8 cellular contexts compared by ENCODE assay signal in genomic region chr11:820655-821512, GRCh38. TPM values are rescaled to one million over a fixed set of nuclear protein-coding genes. Genes with fewer than 3 reads are reported as not detected.
DNase-seq lines count a peak whose midpoint lies in the region; ATAC-seq and TF ChIP-seq lines count a peak whose summit lies in the region.

No MANE protein-coding gene starts in this region.

- peaks cover 34% of the 10 kb centered on the region for H3K4me1 Mint-ChIP-seq in CD14-positive monocyte

- H3K27ac ChIP-seq in MM.1S (ENCODE audit: low read length) (no peak overlapping the region), lung (ENCODE audit: low read depth in 1 of 2, low read length in 1 of 2) (peak overlapping the region; percentile 94 to 95), upper lobe of left lung (peak overlapping the region; percentile 96 to 100 (median 98))

- H3K27me3 ChIP-seq in MM.1S (replicated peaks; ENCODE audit: insufficient read depth, low read length): no peaks in the 10 kb centered on the region
- H3K27me3 ChIP-seq in lung (ENCODE audit: control insufficient read depth, insufficient read depth): no peaks in the 10 kb centered on the region
- no peaks in the 10 kb centered on the region for H3K27me3 ChIP-seq in upper lobe of left lung

- H3K36me3 Mint-ChIP-seq in CD14-positive monocyte: peaks cover 27 to 40% of the 10 kb centered on the region in 2 donors

- TF ChIP-seq EP300 in upper lobe of left lung (IDR thresholded peaks at IDR 0.05): no peak

- H3K4me3 ChIP-seq in MM.1S (ENCODE audit: low read length) (peak overlapping the region; percentile 78), choroid plexus epithelial cell (ENCODE audit: low read depth, low read length) (peak overlapping the region; percentile 72), lung (no peak overlapping the region), upper lobe of left lung (peak overlapping the region; percentile 67 to 99 (median 88))

- 47 to 49% methylated on average over 10 to 11 of the region's 11 CpGs for WGBS in lung, 2 donors
- WGBS in upper lobe of left lung, 2 donors: 42 to 75% methylated on average over 4 to 11 of the region's 11 CpGs

- no peaks in the 10 kb centered on the region for H3K9me3 ChIP-seq in MM.1S (replicated peaks; ENCODE audit: insufficient read depth, low read length)
- H3K9me3 ChIP-seq in lung (ENCODE audit: control insufficient read depth in 2 of 2, insufficient read depth in 1 of 2, low read length in 1 of 2): peaks cover 0 to 3% of the 10 kb centered on the region in 2 donors
- H3K9me3 ChIP-seq in upper lobe of left lung: no peaks in the 10 kb centered on the region

- H4K20me1 ChIP-seq in MM.1S (ENCODE audit: insufficient read depth, low read length): no peaks in the 10 kb centered on the region

- H3K4me1 ChIP-seq in MM.1S (ENCODE audit: low read length) (peaks cover 5% of the 10 kb centered on the region; the same call in 1 of the 2 replicates), lung (ENCODE audit: control insufficient read depth in 2 of 2, insufficient read depth in 2 of 2, low read length in 2 of 2) (peaks cover 4 to 25% of the 10 kb centered on the region in 2 donors), upper lobe of left lung (peaks cover 38 to 62% (median 46%) of the 10 kb centered on the region in 4 donors)

- peaks cover 0 to 14% (median 2%) of the 10 kb centered on the region in 3 donors for H3K27me3 Mint-ChIP-seq in CD14-positive monocyte (ENCODE audit: low read depth in 3 of 3)

- TF ChIP-seq POLR2A in upper lobe of left lung (IDR thresholded peaks at IDR 0.05): peak in 1 of 4 donors; percentile 48

- H3K9me2 ChIP-seq in MM.1S (replicated peaks; ENCODE audit: insufficient read depth, low read length): no peaks in the 10 kb centered on the region

- peaks cover 0 to 1% (median 0%) of the 10 kb centered on the region in 7 donors for H3K9me3 Mint-ChIP-seq in CD14-positive monocyte

- peak overlapping the region; percentile 91 to 98 (median 97) for H3K27ac Mint-ChIP-seq in CD14-positive monocyte

- peaks cover 17% of the 10 kb centered on the region for H3K79me2 ChIP-seq in MM.1S (ENCODE audit: low read length)

- intact Hi-C loops in CD14-positive monocyte (cut with micrococcal nuclease): loop anchor here in 1 of 2 donors (2.0 kb wide), 1 partner anchor 14 kb away; no protein-coding TSS in a partner anchor

- peak overlapping the region; percentile 77; the same call in 1 of the 2 replicates for H3K9ac ChIP-seq in MM.1S (ENCODE audit: low read length)

- TF ChIP-seq CTCF in CD14-positive monocyte (IDR thresholded peaks at IDR 0.05) (peak; percentile 15), MM.1S (IDR thresholded peaks at IDR 0.05; ENCODE audit: low read length) (no peak), choroid plexus epithelial cell (conservative IDR thresholded peaks at IDR 0.05; ENCODE audit: low read depth, low read length) (no peak), lung (IDR thresholded peaks at IDR 0.05; ENCODE audit: control extremely low read depth, extremely low read depth) (no peak), upper lobe of left lung (IDR thresholded peaks at IDR 0.05) (peak in 1 of 6 experiments; percentile 36)

- H3K4me2 ChIP-seq in MM.1S (ENCODE audit: low read depth, low read length): peak overlapping the region; percentile 91

- peak overlapping the region; percentile 88 to 90 for H3K4me3 Mint-ChIP-seq in CD14-positive monocyte

- H3F3A ChIP-seq in MM.1S (ENCODE audit: insufficient read depth, low read length): 0 out of 2 replicates have a peak, but pooled peaks cover 2% of the 10 kb centered on the region

- ATAC-seq in lung (ENCODE audit: insufficient read depth, low FRiP score): peak; percentile 36
- peak; percentile 49 to 82 for ATAC-seq in upper lobe of left lung (ENCODE audit: low FRiP score in 2 of 2)
- no peak for ATAC-seq in HG03135 (IDR thresholded peaks at IDR 0.05; ENCODE audit: unreplicated experiment)

- H2AFZ ChIP-seq in MM.1S (ENCODE audit: low read length): no peak overlapping the region

- no peaks in the 10 kb centered on the region for H3K36me3 ChIP-seq in MM.1S (replicated peaks; ENCODE audit: insufficient read depth, low read length)
- H3K36me3 ChIP-seq in lung (ENCODE audit: control insufficient read depth in 2 of 2, insufficient read depth in 2 of 2, low read length in 2 of 2): peaks cover 0 to 36% of the 10 kb centered on the region in 2 donors
- peaks cover 20 to 42% (median 29%) of the 10 kb centered on the region in 4 donors for H3K36me3 ChIP-seq in upper lobe of left lung

- peak; percentile 91 for DNase-seq in CD14-positive monocyte (ENCODE audit: low spot score)
- DNase-seq in MM.1S: no peak
- DNase-seq in choroid plexus epithelial cell (ENCODE audit: low read depth): no peak
- peak; percentile 88 for DNase-seq in lung (ENCODE audit: low spot score)
- DNase-seq in upper lobe of left lung: peak; percentile 57 to 95
- no peak for DNase-seq in activated gamma-delta T cell treated with Interleukin-2 at 50 U/mL for 16 hours
- DNase-seq in NCI-H1930 (lab: John Stamatoyannopoulos, UW): no peak

RNA-seq across cellular contexts. Expression of gene PNPLA2, which starts 2.2 kb away (rescaled TPM):
- 10 to 100 TPM; 26.8 to 35.0 TPM for polyA plus RNA-seq in CD14-positive monocyte
- 100 to 1,000 TPM in 1 of 2 donors, 10 to 100 TPM in 1; 65.1 to 160 TPM for total RNA-seq in lung
- 10 to 100 TPM; 76.1 to 92.4 TPM for polyA plus RNA-seq in lung
- total RNA-seq in upper lobe of left lung: 100 to 1,000 TPM in 4 of 6 donors, 10 to 100 TPM in 2; 74.5 to 303 (median 164) TPM

RNA-seq across cellular contexts. Expression of gene CRACR2B, which starts 6.8 kb away (rescaled TPM):
- polyA plus RNA-seq in CD14-positive monocyte: 1 to 10 TPM; 1.0 to 1.4 TPM
- total RNA-seq in lung: 10 to 100 TPM; 17.9 to 45.1 TPM
- 10 to 100 TPM; 19.1 to 44.4 TPM for polyA plus RNA-seq in lung
- 100 to 1,000 TPM in 1 of 6 donors, 10 to 100 TPM in 5; 29.0 to 157 (median 41.4) TPM for total RNA-seq in upper lobe of left lung

RNA-seq across cellular contexts. Expression of gene RPLP2, which starts 11.1 kb away (rescaled TPM):
- polyA plus RNA-seq in CD14-positive monocyte: 100 to 1,000 TPM; 879 to 990 TPM
- total RNA-seq in lung: 1,000 to 10,000 TPM in 1 of 2 donors, 100 to 1,000 TPM in 1; 441 to 1,892 TPM
- 1,000 to 10,000 TPM; 1,133 to 2,648 TPM for polyA plus RNA-seq in lung
- total RNA-seq in upper lobe of left lung: 1,000 to 10,000 TPM in 2 of 6 donors, 100 to 1,000 TPM in 4; 451 to 1,926 (median 773) TPM

RNA-seq across cellular contexts. Expression of gene CD151, which starts 11.9 kb away (rescaled TPM):
- polyA plus RNA-seq in CD14-positive monocyte: 10 to 100 TPM; 18.1 to 57.4 TPM
- 100 to 1,000 TPM; 182 to 486 TPM for total RNA-seq in lung
- polyA plus RNA-seq in lung: 100 to 1,000 TPM; 313 to 556 TPM
- total RNA-seq in upper lobe of left lung: 100 to 1,000 TPM; 179 to 545 (median 421) TPM

RNA-seq across cellular contexts. Expression of gene PIDD1, which starts 15.9 kb away (rescaled TPM):
- polyA plus RNA-seq in CD14-positive monocyte (1 to 10 TPM; 1.6 to 2.6 TPM), lung (10 to 100 TPM in 1 of 2 donors, 1 to 10 TPM in 1; 8.5 to 16.9 TPM)
- total RNA-seq in lung (10 to 100 TPM in 1 of 2 donors, 1 to 10 TPM in 1; 8.7 to 15.3 TPM), upper lobe of left lung (10 to 100 TPM in 5 of 6 donors, 1 to 10 TPM in 1; 5.2 to 76.5 (median 15.4) TPM)

Comparison
In these comparisons a context has a peak if more than half of its experiments do, and no peak if none do; other contexts are left out.
1. DNase-seq: peak in CD14-positive monocyte (single experiment), lung (single experiment) and upper lobe of left lung (2 of 2); none in MM.1S (single experiment), choroid plexus epithelial cell (single experiment), activated gamma-delta T cell treated with Interleukin-2 at 50 U/mL for 16 hours (single experiment) and NCI-H1930 (0 of 2).